7 cellular contexts compared by ENCODE assay signal in genomic region chr9:6993531-6993930, GRCh38.
"Had no signal": no experiment of that assay in that cellular context is flagged by ENCODE, and none has a peak within 500 bp of the region (broad histone marks: within the 10 kb centered on the region; RNA-seq: fewer than 3 reads in every experiment).

No MANE protein-coding gene starts in this region.

- ATAC-seq: GM23338, HepG2 had no signal

- H3K4me3 Mint-ChIP-seq: GM23338, H9, IgD-negative memory B cell had no signal

- DNase-seq: H9, HCEC 1CT, KBM-7 had no signal

- H3K27ac Mint-ChIP-seq: GM23338 had no signal

- H2AFZ ChIP-seq: GM23338 had no signal

- H3K4me3 ChIP-seq: GM23338 had no signal

- H3K4me1 Mint-ChIP-seq: GM23338, H9, IgD-negative memory B cell had no signal

- H3K27me3 Mint-ChIP-seq: IgD-negative memory B cell had no signal

- H3K9me3 Mint-ChIP-seq: GM23338, H9, IgD-negative memory B cell had no signal

- H3K4me2 ChIP-seq: GM23338 had no signal

- H3K27ac ChIP-seq: HL-60 had no signal
